In the genomic region with DNA sequence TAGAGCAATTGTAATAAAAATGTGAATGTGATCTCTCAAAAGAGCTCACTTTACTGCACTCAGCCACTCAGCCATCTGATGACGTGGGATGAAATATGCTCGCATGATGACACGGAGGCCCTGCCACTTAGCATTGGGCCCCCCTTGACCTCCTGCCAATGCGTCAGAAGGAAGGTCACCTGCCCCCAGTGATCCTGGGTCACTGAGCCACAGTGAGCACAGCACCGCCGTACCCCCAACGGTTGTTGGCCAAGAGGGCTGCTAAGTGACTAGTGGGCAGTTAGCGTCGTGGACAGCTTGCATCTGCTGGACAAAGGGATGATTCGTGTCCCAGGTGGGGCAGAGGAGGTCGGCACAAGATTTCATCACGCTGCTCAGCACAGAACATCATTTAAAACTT, we compare ENCODE assay signal across 19 cellular contexts. TPM values are rescaled to one million over a fixed set of nuclear protein-coding genes. Genes with fewer than 3 reads are reported as not detected.
DNase-seq lines count a peak whose midpoint lies in the region; ATAC-seq, FAIRE-seq and TF ChIP-seq lines count a peak whose summit lies in the region.
"Had no signal": no experiment of that assay in that cellular context is flagged by ENCODE, and none has a peak within 500 bp of the region (broad histone marks: within the 10 kb centered on the region; RNA-seq: fewer than 3 reads in every experiment).

No MANE protein-coding gene starts in this region.

- H3K18ac ChIP-seq in H1 (ENCODE audit: extremely low read depth, low read length): no peak overlapping the region

- H3F3A ChIP-seq in neural progenitor cell (ENCODE audit: low read depth): no peaks in the 10 kb centered on the region

- H4K5ac ChIP-seq in H1 (ENCODE audit: insufficient read length, low read depth, low read length): no peak overlapping the region

- no peaks in the 10 kb centered on the region; the same call in 1 of the 2 replicates for H3K79me1 ChIP-seq in H1 (ENCODE audit: low read depth, low read length)

- no peak for TF ChIP-seq CTCF in CD8-positive, alpha-beta T cell (IDR thresholded peaks at IDR 0.05)
- TF ChIP-seq CTCF in H1 (IDR thresholded peaks at IDR 0.05; ENCODE audit: control extremely low read depth in 1 of 3, insufficient read depth in 1 of 3, low read depth in 1 of 3, low read length in 3 of 3): no peak
- no peak for TF ChIP-seq CTCF in neural progenitor cell (IDR thresholded peaks at IDR 0.05)

- intact Hi-C loops in CD8-positive, alpha-beta T cell (cut with DNase I, micrococcal nuclease): no loop called here

- H4K20me1 ChIP-seq in H1 (replicated peaks in 1 of 2; ENCODE audit: control insufficient read depth in 1 of 2, insufficient read depth in 2 of 2, low read length in 2 of 2): peaks cover under 1 to 21% of the 10 kb centered on the region in 2 experiments
- peaks cover 12% of the 10 kb centered on the region for H4K20me1 ChIP-seq in neural progenitor cell (ENCODE audit: low read depth)

- no peak overlapping the region for H3K9ac ChIP-seq in H1 (replicated peaks in 1 of 4; ENCODE audit: extremely low read depth in 1 of 4, low read depth in 3 of 4, low read length in 3 of 4)
- H3K9ac ChIP-seq in neural progenitor cell: no peak overlapping the region

- no peak for FAIRE-seq in H1 (lab: Jason Lieb, UNC)
- FAIRE-seq: GM12891, GM19239, K562 had no signal

- H3K36me3 ChIP-seq in CD4-positive, CD25-positive, alpha-beta regulatory T cell (ENCODE audit: control insufficient read depth, insufficient read depth, low read length): peaks cover 16% of the 10 kb centered on the region
- peaks cover 21% of the 10 kb centered on the region for H3K36me3 ChIP-seq in CD8-positive, alpha-beta T cell (ENCODE audit: insufficient read depth, low read length)
- H3K36me3 ChIP-seq in H1 (ENCODE audit: control insufficient read depth in 2 of 4, insufficient read depth in 4 of 4, low read length in 3 of 4): peaks cover 6 to 25% (median 19%) of the 10 kb centered on the region in 4 experiments; a peak in 6 of 8 replicates
- H3K36me3 ChIP-seq in neural progenitor cell: no peaks in the 10 kb centered on the region

- peak overlapping the region; percentile 86 for H3K27ac ChIP-seq in CD4-positive, CD25-positive, alpha-beta regulatory T cell (ENCODE audit: insufficient read depth, low read length, poor library complexity, severe bottlenecking)
- no peak overlapping the region for H3K27ac ChIP-seq in CD8-positive, alpha-beta T cell (ENCODE audit: low read depth, low read length)
- H3K27ac ChIP-seq in H1 (ENCODE audit: low read depth, low read length) (no peak overlapping the region), neural progenitor cell (no peak overlapping the region)
- H3K27ac ChIP-seq: Peyer's patch had no signal

- H3K4me1 ChIP-seq in CD4-positive, CD25-positive, alpha-beta regulatory T cell (ENCODE audit: control insufficient read depth, insufficient read depth, low read length, poor library complexity, severe bottlenecking): peaks cover 52% of the 10 kb centered on the region
- no peaks in the 10 kb centered on the region for H3K4me1 ChIP-seq in CD8-positive, alpha-beta T cell (ENCODE audit: insufficient read depth, low read length)
- H3K4me1 ChIP-seq in H1 (replicated peaks in 1 of 4; ENCODE audit: control insufficient read depth in 3 of 4, insufficient read depth in 4 of 4, low read length in 3 of 4) (no peaks in the 10 kb centered on the region), neural progenitor cell (no peaks in the 10 kb centered on the region)
- H3K4me1 ChIP-seq: Peyer's patch had no signal

- POLR2A ChIA-PET in CD8-positive, alpha-beta T cell (lab: Charles Lee): no interaction called here
- POLR2A ChIA-PET in H1 (lab: Charles Lee; ENCODE audit: partially characterized antibody): no interaction called here

- 95% methylated on average over 12 of the region's 12 CpGs; no CpG with 5 or more reads in 1 of the 2 experiments for WGBS in H1 (ENCODE audit: extremely low coverage in 1 of 2, insufficient coverage in 1 of 2, insufficient read length in 1 of 2, insufficient replicate concordance in 2 of 2, low coverage in 1 of 2, low lambda C conversion rate in 2 of 2, missing lambda C conversion rate in 1 of 2), 2 experiments

- no peak for DNase-seq in CD4-positive, CD25-positive, alpha-beta regulatory T cell
- DNase-seq in CD8-positive, alpha-beta T cell: no peak
- DNase-seq in H1 (ENCODE audit: low read depth in 1 of 2, low spot score in 2 of 2): no peak
- DNase-seq in neural progenitor cell (ENCODE audit: low spot score): no peak
- no peak for DNase-seq in DMS114 treated with DMSO at 0.1 percent for 48 hours (lab: John Stamatoyannopoulos, UW; ENCODE audit: unreplicated experiment)
- DNase-seq: ACHN; AML-193; EL; NCI-H1105; NCI-H2081 treated with DMSO at 0.1 percent for 48 hours; NK-92 treated with Interleukin-12 subunit alpha and Interleukin-12 subunit beta, amount 100 ng/mL, for 24 hours; Peyer's patch had no signal

- H3K23me2 ChIP-seq in H1 (ENCODE audit: low read depth, low read length): no peaks in the 10 kb centered on the region

- H2BK5ac ChIP-seq in H1 (ENCODE audit: low read depth, low read length): no peak overlapping the region

- no peak overlapping the region for H2BK120ac ChIP-seq in H1 (replicated peaks; ENCODE audit: low read depth, low read length)

- H3K14ac ChIP-seq in H1 (ENCODE audit: insufficient read length): no peak overlapping the region

- H3K4ac ChIP-seq in H1 (replicated peaks; ENCODE audit: insufficient read length, low read depth, low read length): no peak overlapping the region

- TF ChIP-seq EP300 in H1 (IDR thresholded peaks at IDR 0.05; ENCODE audit: borderline replicate concordance in 1 of 2, low read depth in 2 of 2, low read length in 2 of 2): no peak

- no peaks in the 10 kb centered on the region for H3K9me3 ChIP-seq in CD4-positive, CD25-positive, alpha-beta regulatory T cell (ENCODE audit: control insufficient read depth in 2 of 2, low read length in 2 of 2)
- no peaks in the 10 kb centered on the region for H3K9me3 ChIP-seq in CD8-positive, alpha-beta T cell (ENCODE audit: low read length)
- no peaks in the 10 kb centered on the region for H3K9me3 ChIP-seq in H1 (ENCODE audit: insufficient read depth in 2 of 2, low read depth in 1 of 2, low read length in 1 of 2)
- no peaks in the 10 kb centered on the region for H3K9me3 ChIP-seq in neural progenitor cell (ENCODE audit: low read depth)
- H3K9me3 ChIP-seq: Peyer's patch had no signal

- TF ChIP-seq RAD21 in H1 (IDR thresholded peaks at IDR 0.05 in 1 of 2, conservative IDR thresholded peaks at IDR 0.05 in 1 of 2; ENCODE audit: low read depth in 2 of 2, low read length in 2 of 2): no peak

- H3K27me3 Mint-ChIP-seq in CD4-positive, CD25-positive, alpha-beta regulatory T cell: no peaks in the 10 kb centered on the region
- no peaks in the 10 kb centered on the region for H3K27me3 Mint-ChIP-seq in CD8-positive, alpha-beta T cell (ENCODE audit: low read depth)
- peaks cover 4% of the 10 kb centered on the region for H3K27me3 Mint-ChIP-seq in neural progenitor cell (ENCODE audit: insufficient read depth, low read depth)

- H2BK12ac ChIP-seq in H1 (ENCODE audit: low read depth, low read length): no peak overlapping the region

- peaks cover 16 to 72% (median 49%) of the 10 kb centered on the region in 4 donors for H3K4me1 Mint-ChIP-seq in CD4-positive, CD25-positive, alpha-beta regulatory T cell
- peaks cover 26% of the 10 kb centered on the region for H3K4me1 Mint-ChIP-seq in CD8-positive, alpha-beta T cell (ENCODE audit: low read depth)
- H3K4me1 Mint-ChIP-seq in neural progenitor cell: peaks cover 2% of the 10 kb centered on the region
- H3K4me1 Mint-ChIP-seq: GM23338 had no signal

- TF ChIP-seq POLR2A in H1 (IDR thresholded peaks at IDR 0.05; ENCODE audit: control extremely low read depth in 1 of 2, low read depth in 2 of 2, low read length in 2 of 2): no peak

- no peak overlapping the region for H2BK15ac ChIP-seq in H1 (ENCODE audit: low read length)

- H2BK20ac ChIP-seq in H1 (ENCODE audit: low read length): no peak overlapping the region

- CTCF ChIA-PET in CD8-positive, alpha-beta T cell (lab: Charles Lee): no interaction called here
- CTCF ChIA-PET in H1 (lab: Charles Lee; ENCODE audit: partially characterized antibody): interaction anchor here (0.7 to 2.0 kb wide), 8 partner anchors 8 to 156 kb away, joined by 3 to 10 read pairs (median 3); a partner anchor contains a TSS

- H3K4me3 ChIP-seq in CD4-positive, CD25-positive, alpha-beta regulatory T cell (ENCODE audit: low read depth, low read length): no peak overlapping the region
- no peak overlapping the region for H3K4me3 ChIP-seq in CD8-positive, alpha-beta T cell (ENCODE audit: low read depth, low read length)
- no peak overlapping the region for H3K4me3 ChIP-seq in H1 (ENCODE audit: extremely low read depth in 1 of 4, insufficient read depth in 2 of 4, low read depth in 3 of 4, low read length in 4 of 4)
- H3K4me3 ChIP-seq in neural progenitor cell: no peak overlapping the region
- H3K4me3 ChIP-seq: GM23338, K562, Peyer's patch had no signal

- H3K4me2 ChIP-seq in H1 (ENCODE audit: insufficient read depth in 1 of 2, low read depth in 2 of 2, low read length in 2 of 2) (no peak overlapping the region), neural progenitor cell (no peak overlapping the region)
- H3K4me2 ChIP-seq: GM23338 had no signal

- no peak overlapping the region for H3K4me3 Mint-ChIP-seq in CD4-positive, CD25-positive, alpha-beta regulatory T cell
- H3K4me3 Mint-ChIP-seq in CD8-positive, alpha-beta T cell: no peak overlapping the region
- peak overlapping the region; percentile 55 for H3K4me3 Mint-ChIP-seq in neural progenitor cell
- H3K4me3 Mint-ChIP-seq: GM23338 had no signal

- peaks cover 0 to 23% of the 10 kb centered on the region in 2 experiments; a peak in 2 of 4 replicates for H3K79me2 ChIP-seq in H1 (ENCODE audit: control insufficient read depth in 1 of 2, insufficient read depth in 2 of 2, low read length in 2 of 2)
- peaks cover 26% of the 10 kb centered on the region for H3K79me2 ChIP-seq in neural progenitor cell (ENCODE audit: low read depth)

- peak overlapping the region; percentile 46; the same call in 1 of the 2 replicates for H4K8ac ChIP-seq in H1 (ENCODE audit: extremely low read depth, insufficient read depth, low read length)

- ATAC-seq in CD4-positive, CD25-positive, alpha-beta regulatory T cell (ENCODE audit: low read depth in 2 of 2): no peak
- ATAC-seq in CD8-positive, alpha-beta T cell: no peak
- ATAC-seq in HG03280 (IDR thresholded peaks at IDR 0.05; ENCODE audit: unreplicated experiment) (no peak), GM21390 (IDR thresholded peaks at IDR 0.05; ENCODE audit: unreplicated experiment) (no peak)
- ATAC-seq: K562 had no signal

- H2AK5ac ChIP-seq in H1 (ENCODE audit: low read depth, low read length): no peak overlapping the region

- H3K9me3 Mint-ChIP-seq in CD4-positive, CD25-positive, alpha-beta regulatory T cell: no peaks in the 10 kb centered on the region
- no peaks in the 10 kb centered on the region for H3K9me3 Mint-ChIP-seq in CD8-positive, alpha-beta T cell
- no peaks in the 10 kb centered on the region for H3K9me3 Mint-ChIP-seq in neural progenitor cell
- H3K9me3 Mint-ChIP-seq: GM23338 had no signal

- peak overlapping the region; percentile 59 to 98 (median 90) for H3K27ac Mint-ChIP-seq in CD4-positive, CD25-positive, alpha-beta regulatory T cell
- H3K27ac Mint-ChIP-seq in CD8-positive, alpha-beta T cell: peak overlapping the region; percentile 37
- no peak overlapping the region for H3K27ac Mint-ChIP-seq in neural progenitor cell
- H3K27ac Mint-ChIP-seq: GM23338 had no signal

- H3K23ac ChIP-seq in H1 (ENCODE audit: insufficient read length): no peak overlapping the region

- H3K27me3 ChIP-seq in CD4-positive, CD25-positive, alpha-beta regulatory T cell (ENCODE audit: control insufficient read depth, insufficient read depth, low read length): no peaks in the 10 kb centered on the region
- no peaks in the 10 kb centered on the region for H3K27me3 ChIP-seq in CD8-positive, alpha-beta T cell (ENCODE audit: insufficient read depth, low read length)
- no peaks in the 10 kb centered on the region for H3K27me3 ChIP-seq in H1 (replicated peaks in 1 of 4; ENCODE audit: control insufficient read depth in 3 of 4, extremely low read depth in 1 of 4, insufficient read depth in 3 of 4, low read length in 3 of 4)
- no peaks in the 10 kb centered on the region for H3K27me3 ChIP-seq in neural progenitor cell
- H3K27me3 ChIP-seq: Peyer's patch had no signal

- no peak overlapping the region for H2AFZ ChIP-seq in H1 (ENCODE audit: low read length)
- H2AFZ ChIP-seq in neural progenitor cell (replicated peaks): no peak overlapping the region
- H2AFZ ChIP-seq: GM23338 had no signal

- no peak overlapping the region for H4K91ac ChIP-seq in H1 (replicated peaks; ENCODE audit: insufficient read length, low read length)

- peaks cover 22% of the 10 kb centered on the region for H3K36me3 Mint-ChIP-seq in CD4-positive, CD25-positive, alpha-beta regulatory T cell
- peaks cover 61% of the 10 kb centered on the region for H3K36me3 Mint-ChIP-seq in CD8-positive, alpha-beta T cell
- H3K36me3 Mint-ChIP-seq in neural progenitor cell: peaks cover 31% of the 10 kb centered on the region

- H3K56ac ChIP-seq in H1 (replicated peaks; ENCODE audit: insufficient read length, low read depth, low read length): no peak overlapping the region

RNA-seq across cellular contexts. Expression of a gene that starts 22.9 kb away (rescaled TPM):
- 162 TPM for total RNA-seq in CD4-positive, CD25-positive, alpha-beta regulatory T cell
- 10 to 100 TPM; 10.9 to 15.3 (median 12.8) TPM for polyA plus RNA-seq in CD4-positive, CD25-positive, alpha-beta regulatory T cell
- total RNA-seq in CD8-positive, alpha-beta T cell: 100 to 1,000 TPM; 140 to 149 TPM
- total RNA-seq in H1 (2021; fragmentation: NEBNext Ultra II Directional; extraction: Animal tissue kit (Norgen Biotek cat#: 25700)): 70.3 and 73.2 TPM in 2 replicates
- polyA plus RNA-seq in H1 (2011; rRNA removed): 12.1 and 19.2 TPM in 2 replicates
- 17.0 TPM for polyA plus RNA-seq in H1 (2011; cell fraction: cytosol; rRNA removed)
- 42.7 TPM for polyA plus RNA-seq in H1 (2011; cell fraction: nucleus; rRNA removed)
- 44.2 to 48.4 TPM (median 46.4 TPM) in 4 replicates for polyA plus RNA-seq in H1 (2012, experiment 1 of 2)
- 35.2 TPM for polyA plus RNA-seq in H1 (2012, experiment 2 of 2)
- polyA plus RNA-seq in H1 (2013, experiment 1 of 2): 47.2 TPM
- 44.5 TPM for polyA plus RNA-seq in H1 (2013, experiment 2 of 2)
- polyA minus RNA-seq in H1 (2011; rRNA and poly(A)+ RNA removed): 6.4 and 11.1 TPM in 2 replicates
- polyA minus RNA-seq in H1 (2011; cell fraction: cytosol; rRNA and poly(A)+ RNA removed): 19.7 TPM
- polyA minus RNA-seq in H1 (2011; cell fraction: nucleus; rRNA and poly(A)+ RNA removed): 18.5 TPM
- 24.2 and 38.6 TPM in 2 replicates for total RNA-seq in neural progenitor cell (ENCODE audit: low replicate concordance)

RNA-seq across cellular contexts. Expression of a gene that starts 45.3 kb away (rescaled TPM):
- 1.2 TPM for total RNA-seq in CD4-positive, CD25-positive, alpha-beta regulatory T cell
- not detected for polyA plus RNA-seq in CD4-positive, CD25-positive, alpha-beta regulatory T cell
- total RNA-seq in CD8-positive, alpha-beta T cell: under 1 TPM; 0.56 to 0.81 TPM
- total RNA-seq in H1 (2021; fragmentation: NEBNext Ultra II Directional; extraction: Animal tissue kit (Norgen Biotek cat#: 25700)): 1.1 and 1.4 TPM in 2 replicates
- 1.9 and 3.0 TPM in 2 replicates for polyA plus RNA-seq in H1 (2011; rRNA removed)
- polyA plus RNA-seq in H1 (2011; cell fraction: cytosol; rRNA removed): 1.4 TPM
- polyA plus RNA-seq in H1 (2011; cell fraction: nucleus; rRNA removed): 4.2 TPM
- polyA plus RNA-seq in H1 (2012, experiment 1 of 2): 2.1 to 3.1 TPM (median 2.5 TPM) in 4 replicates
- polyA plus RNA-seq in H1 (2012, experiment 2 of 2): 2.6 TPM
- polyA plus RNA-seq in H1 (2013, experiment 1 of 2): 3.1 TPM
- polyA plus RNA-seq in H1 (2013, experiment 2 of 2): 3.4 TPM
- 0.34 and 0.41 TPM in 2 replicates for polyA minus RNA-seq in H1 (2011; rRNA and poly(A)+ RNA removed)
- polyA minus RNA-seq in H1 (2011; cell fraction: cytosol; rRNA and poly(A)+ RNA removed): 1.5 TPM
- 2.6 TPM for polyA minus RNA-seq in H1 (2011; cell fraction: nucleus; rRNA and poly(A)+ RNA removed)
- not detected in 2 replicates for total RNA-seq in neural progenitor cell (ENCODE audit: low replicate concordance)
- total RNA-seq: K562, NCI-H460, Peyer's patch had no signal
- polyA plus RNA-seq: K562 had no signal

RNA-seq across cellular contexts. Expression of a gene that starts 57.8 kb away (rescaled TPM):
- total RNA-seq in CD4-positive, CD25-positive, alpha-beta regulatory T cell: 351 TPM
- polyA plus RNA-seq in CD4-positive, CD25-positive, alpha-beta regulatory T cell: 100 to 1,000 TPM; 707 to 964 (median 782) TPM
- total RNA-seq in CD8-positive, alpha-beta T cell: 100 to 1,000 TPM; 312 to 320 TPM
- 136 and 161 TPM in 2 replicates for total RNA-seq in H1 (2021; fragmentation: NEBNext Ultra II Directional; extraction: Animal tissue kit (Norgen Biotek cat#: 25700))
- 254 and 340 TPM in 2 replicates for polyA plus RNA-seq in H1 (2011; rRNA removed)
- polyA plus RNA-seq in H1 (2011; cell fraction: cytosol; rRNA removed): 233 TPM
- polyA plus RNA-seq in H1 (2011; cell fraction: nucleus; rRNA removed): 322 TPM
- 69.1 to 193 TPM (median 184 TPM) in 4 replicates for polyA plus RNA-seq in H1 (2012, experiment 1 of 2)
- 245 TPM for polyA plus RNA-seq in H1 (2012, experiment 2 of 2)
- polyA plus RNA-seq in H1 (2013, experiment 1 of 2): 267 TPM
- polyA plus RNA-seq in H1 (2013, experiment 2 of 2): 285 TPM
- polyA minus RNA-seq in H1 (2011; rRNA and poly(A)+ RNA removed): 41.6 and 53.9 TPM in 2 replicates
- 80.0 TPM for polyA minus RNA-seq in H1 (2011; cell fraction: cytosol; rRNA and poly(A)+ RNA removed)
- 68.6 TPM for polyA minus RNA-seq in H1 (2011; cell fraction: nucleus; rRNA and poly(A)+ RNA removed)
- 29.9 and 101 TPM in 2 replicates for total RNA-seq in neural progenitor cell (ENCODE audit: low replicate concordance)
